ENCODE assay signal across 1 cellular context in the genomic region with DNA sequence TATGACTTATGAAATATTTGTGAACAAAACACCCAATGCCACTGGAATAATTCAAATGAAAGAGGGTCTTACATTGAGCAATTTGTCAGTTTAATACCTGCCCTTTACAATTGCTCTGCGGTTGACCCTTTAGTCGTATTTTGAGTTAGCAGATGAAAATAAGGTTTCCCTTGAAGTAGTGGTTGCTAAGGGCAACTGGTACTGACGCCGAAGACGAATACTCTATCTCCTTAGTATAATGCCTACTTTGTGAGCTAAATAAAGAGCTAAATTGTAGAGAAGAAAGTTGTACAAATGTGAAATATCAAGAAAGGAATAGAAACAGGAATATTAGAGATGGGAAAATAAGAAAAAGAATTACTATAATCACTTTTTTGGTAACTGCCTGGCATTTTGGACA.
TF ChIP-seq lines count a peak whose summit lies in the region.

No MANE protein-coding gene starts in this region.

TF ChIP-seq in GM23338, 12 proteins besides CTCF, POLR2A, EP300 and RAD21 (continued from another document):
- TF ChIP-seq, protein P1, sequence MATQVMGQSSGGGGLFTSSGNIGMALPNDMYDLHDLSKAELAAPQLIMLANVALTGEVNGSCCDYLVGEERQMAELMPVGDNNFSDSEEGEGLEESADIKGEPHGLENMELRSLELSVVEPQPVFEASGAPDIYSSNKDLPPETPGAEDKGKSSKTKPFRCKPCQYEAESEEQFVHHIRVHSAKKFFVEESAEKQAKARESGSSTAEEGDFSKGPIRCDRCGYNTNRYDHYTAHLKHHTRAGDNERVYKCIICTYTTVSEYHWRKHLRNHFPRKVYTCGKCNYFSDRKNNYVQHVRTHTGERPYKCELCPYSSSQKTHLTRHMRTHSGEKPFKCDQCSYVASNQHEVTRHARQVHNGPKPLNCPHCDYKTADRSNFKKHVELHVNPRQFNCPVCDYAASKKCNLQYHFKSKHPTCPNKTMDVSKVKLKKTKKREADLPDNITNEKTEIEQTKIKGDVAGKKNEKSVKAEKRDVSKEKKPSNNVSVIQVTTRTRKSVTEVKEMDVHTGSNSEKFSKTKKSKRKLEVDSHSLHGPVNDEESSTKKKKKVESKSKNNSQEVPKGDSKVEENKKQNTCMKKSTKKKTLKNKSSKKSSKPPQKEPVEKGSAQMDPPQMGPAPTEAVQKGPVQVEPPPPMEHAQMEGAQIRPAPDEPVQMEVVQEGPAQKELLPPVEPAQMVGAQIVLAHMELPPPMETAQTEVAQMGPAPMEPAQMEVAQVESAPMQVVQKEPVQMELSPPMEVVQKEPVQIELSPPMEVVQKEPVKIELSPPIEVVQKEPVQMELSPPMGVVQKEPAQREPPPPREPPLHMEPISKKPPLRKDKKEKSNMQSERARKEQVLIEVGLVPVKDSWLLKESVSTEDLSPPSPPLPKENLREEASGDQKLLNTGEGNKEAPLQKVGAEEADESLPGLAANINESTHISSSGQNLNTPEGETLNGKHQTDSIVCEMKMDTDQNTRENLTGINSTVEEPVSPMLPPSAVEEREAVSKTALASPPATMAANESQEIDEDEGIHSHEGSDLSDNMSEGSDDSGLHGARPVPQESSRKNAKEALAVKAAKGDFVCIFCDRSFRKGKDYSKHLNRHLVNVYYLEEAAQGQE (IDR thresholded peaks at IDR 0.05; ENCODE audit: unreplicated experiment): no peak
- no peak for TF ChIP-seq ZNF114 (CRISPR knock-in tag; IDR thresholded peaks at IDR 0.05)
- TF ChIP-seq POLR2AphosphoS5 (IDR thresholded peaks at IDR 0.05; ENCODE audit: low read depth): no peak
- TF ChIP-seq ZNF331 (CRISPR knock-in tag; IDR thresholded peaks at IDR 0.05; ENCODE audit: low read depth): no peak
- TF ChIP-seq JUNB (IDR thresholded peaks at IDR 0.05; ENCODE audit: unreplicated experiment): no peak
- TF ChIP-seq EZH2phosphoT487 (IDR thresholded peaks at IDR 0.05; ENCODE audit: unreplicated experiment): no peak
- TF ChIP-seq EZH2 (IDR thresholded peaks at IDR 0.05; ENCODE audit: low read depth, unreplicated experiment): no peak
